Comparison of ENCODE assay signal across 1 cellular context in the genomic region with DNA sequence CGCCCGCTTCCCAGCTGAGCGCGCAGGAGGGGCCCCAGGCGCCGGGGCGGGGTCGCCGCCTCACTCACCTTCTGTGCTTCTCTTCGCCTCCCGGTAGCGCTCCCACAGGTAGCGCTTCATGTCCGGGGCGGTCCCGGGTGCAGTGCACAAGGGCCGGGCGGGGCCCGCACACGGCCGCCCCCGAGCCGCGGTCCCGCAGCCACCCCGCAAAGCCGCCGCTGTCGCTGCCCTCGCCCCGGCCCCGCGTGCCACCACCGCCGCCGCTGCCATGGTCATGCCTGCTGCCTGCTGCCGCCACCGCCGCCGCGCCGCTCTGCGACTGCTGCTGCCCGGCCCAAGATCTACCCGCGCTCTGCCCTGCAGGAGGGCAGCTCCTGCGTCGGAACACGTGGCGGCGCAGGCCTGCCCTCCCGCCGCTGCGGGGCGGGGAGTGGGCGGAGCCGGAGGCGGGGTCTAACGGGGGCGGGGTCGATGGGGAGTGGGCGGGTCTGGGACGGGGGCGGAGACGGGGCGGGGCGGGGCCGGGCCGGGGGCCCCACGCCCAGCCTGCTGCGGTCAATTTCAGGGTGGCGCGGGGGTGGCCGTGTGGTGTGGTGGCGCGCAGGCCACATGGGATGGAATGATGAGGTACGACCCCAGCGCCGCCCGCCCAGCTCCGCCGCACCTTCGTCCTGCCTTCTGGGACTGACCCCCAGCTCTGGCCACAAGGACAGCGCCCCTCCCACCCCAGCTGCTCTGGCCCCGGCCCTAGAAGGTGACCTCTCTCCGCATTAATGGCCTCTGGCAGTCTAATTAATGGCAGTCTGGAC.
TF ChIP-seq lines count a peak whose summit lies in the region.

NT5DC3 (minus strand) TSS at position 354 of the 809 bp plus-strand sequence; CDS start at position 276, 78 bp downstream.

TF ChIP-seq in HepG2, 621 proteins besides CTCF, POLR2A, EP300 and RAD21 (continued from another document and continues in another):
- TF ChIP-seq ATF6 (CRISPR knock-in tag; conservative IDR thresholded peaks at IDR 0.05) (no peak), FOXM1 (CRISPR knock-in tag; IDR thresholded peaks at IDR 0.05) (no peak), ZNF121 (CRISPR knock-in tag; IDR thresholded peaks at IDR 0.05) (no peak), HCFC1 (IDR thresholded peaks at IDR 0.05; ENCODE audit: low read depth, low read length) (no peak), GMEB1 (CRISPR knock-in tag; IDR thresholded peaks at IDR 0.05; ENCODE audit: borderline replicate concordance) (no peak), ZNF317 (CRISPR knock-in tag; IDR thresholded peaks at IDR 0.05) (no peak), PHF8 (CRISPR knock-in tag; IDR thresholded peaks at IDR 0.05) (peak; percentile 75), AKAP8 (CRISPR knock-in tag; IDR thresholded peaks at IDR 0.05) (peak; percentile 75; the same call in 1 of the 2 replicates), ZNF672 (CRISPR knock-in tag; IDR thresholded peaks at IDR 0.05) (no peak), FOXJ3 (CRISPR knock-in tag; IDR thresholded peaks at IDR 0.05; ENCODE audit: borderline replicate concordance) (no peak), MTA3 (CRISPR knock-in tag; IDR thresholded peaks at IDR 0.05) (no peak), SUZ12 (IDR thresholded peaks at IDR 0.05; ENCODE audit: low read depth, low read length) (no peak), HBP1 (CRISPR knock-in tag; IDR thresholded peaks at IDR 0.05; ENCODE audit: low read depth) (no peak), RXRB (CRISPR knock-in tag; IDR thresholded peaks at IDR 0.05; ENCODE audit: borderline replicate concordance) (peak; percentile 44; the same call in 1 of the 2 replicates), ZNF282 (IDR thresholded peaks at IDR 0.05; ENCODE audit: partially characterized antibody) (no peak), USF2 (IDR thresholded peaks at IDR 0.05; ENCODE audit: low read depth, low read length) (no peak; the same call in 1 of the 2 replicates), USF2 (CRISPR knock-in tag; IDR thresholded peaks at IDR 0.05; ENCODE audit: borderline replicate concordance) (no peak), NBN (conservative IDR thresholded peaks at IDR 0.05) (no peak), ZNF816 (CRISPR knock-in tag; IDR thresholded peaks at IDR 0.05; ENCODE audit: borderline replicate concordance) (no peak), PRDM15 (CRISPR knock-in tag; IDR thresholded peaks at IDR 0.05) (no peak), ZSCAN20 (CRISPR knock-in tag; IDR thresholded peaks at IDR 0.05; ENCODE audit: borderline replicate concordance) (no peak), CBFB (CRISPR knock-in tag; IDR thresholded peaks at IDR 0.05) (peak; percentile 71; the same call in 1 of the 2 replicates), ZBTB8A (CRISPR knock-in tag; IDR thresholded peaks at IDR 0.05; ENCODE audit: borderline replicate concordance, low read depth) (no peak), MAFK (conservative IDR thresholded peaks at IDR 0.05 in 1 of 2, IDR thresholded peaks at IDR 0.05 in 1 of 2; ENCODE audit: low read length in 2 of 2) (no peak), ZNF274 (CRISPR knock-in tag; IDR thresholded peaks at IDR 0.05) (no peak), TBX2 (CRISPR knock-in tag; IDR thresholded peaks at IDR 0.05; ENCODE audit: borderline replicate concordance) (no peak; the same call in 1 of the 2 replicates), HDAC6 (IDR thresholded peaks at IDR 0.05; ENCODE audit: low read depth, low read length) (no peak)
- TF ChIP-seq, protein P1, sequence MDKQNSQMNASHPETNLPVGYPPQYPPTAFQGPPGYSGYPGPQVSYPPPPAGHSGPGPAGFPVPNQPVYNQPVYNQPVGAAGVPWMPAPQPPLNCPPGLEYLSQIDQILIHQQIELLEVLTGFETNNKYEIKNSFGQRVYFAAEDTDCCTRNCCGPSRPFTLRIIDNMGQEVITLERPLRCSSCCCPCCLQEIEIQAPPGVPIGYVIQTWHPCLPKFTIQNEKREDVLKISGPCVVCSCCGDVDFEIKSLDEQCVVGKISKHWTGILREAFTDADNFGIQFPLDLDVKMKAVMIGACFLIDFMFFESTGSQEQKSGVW (CRISPR knock-in tag; IDR thresholded peaks at IDR 0.05; ENCODE audit: borderline replicate concordance), result no peak
- TF ChIP-seq, protein P2, sequence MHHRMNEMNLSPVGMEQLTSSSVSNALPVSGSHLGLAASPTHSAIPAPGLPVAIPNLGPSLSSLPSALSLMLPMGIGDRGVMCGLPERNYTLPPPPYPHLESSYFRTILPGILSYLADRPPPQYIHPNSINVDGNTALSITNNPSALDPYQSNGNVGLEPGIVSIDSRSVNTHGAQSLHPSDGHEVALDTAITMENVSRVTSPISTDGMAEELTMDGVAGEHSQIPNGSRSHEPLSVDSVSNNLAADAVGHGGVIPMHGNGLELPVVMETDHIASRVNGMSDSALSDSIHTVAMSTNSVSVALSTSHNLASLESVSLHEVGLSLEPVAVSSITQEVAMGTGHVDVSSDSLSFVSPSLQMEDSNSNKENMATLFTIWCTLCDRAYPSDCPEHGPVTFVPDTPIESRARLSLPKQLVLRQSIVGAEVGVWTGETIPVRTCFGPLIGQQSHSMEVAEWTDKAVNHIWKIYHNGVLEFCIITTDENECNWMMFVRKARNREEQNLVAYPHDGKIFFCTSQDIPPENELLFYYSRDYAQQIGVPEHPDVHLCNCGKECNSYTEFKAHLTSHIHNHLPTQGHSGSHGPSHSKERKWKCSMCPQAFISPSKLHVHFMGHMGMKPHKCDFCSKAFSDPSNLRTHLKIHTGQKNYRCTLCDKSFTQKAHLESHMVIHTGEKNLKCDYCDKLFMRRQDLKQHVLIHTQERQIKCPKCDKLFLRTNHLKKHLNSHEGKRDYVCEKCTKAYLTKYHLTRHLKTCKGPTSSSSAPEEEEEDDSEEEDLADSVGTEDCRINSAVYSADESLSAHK (CRISPR knock-in tag; IDR thresholded peaks at IDR 0.05; ENCODE audit: borderline replicate concordance), result no peak
- TF ChIP-seq, protein P3, sequence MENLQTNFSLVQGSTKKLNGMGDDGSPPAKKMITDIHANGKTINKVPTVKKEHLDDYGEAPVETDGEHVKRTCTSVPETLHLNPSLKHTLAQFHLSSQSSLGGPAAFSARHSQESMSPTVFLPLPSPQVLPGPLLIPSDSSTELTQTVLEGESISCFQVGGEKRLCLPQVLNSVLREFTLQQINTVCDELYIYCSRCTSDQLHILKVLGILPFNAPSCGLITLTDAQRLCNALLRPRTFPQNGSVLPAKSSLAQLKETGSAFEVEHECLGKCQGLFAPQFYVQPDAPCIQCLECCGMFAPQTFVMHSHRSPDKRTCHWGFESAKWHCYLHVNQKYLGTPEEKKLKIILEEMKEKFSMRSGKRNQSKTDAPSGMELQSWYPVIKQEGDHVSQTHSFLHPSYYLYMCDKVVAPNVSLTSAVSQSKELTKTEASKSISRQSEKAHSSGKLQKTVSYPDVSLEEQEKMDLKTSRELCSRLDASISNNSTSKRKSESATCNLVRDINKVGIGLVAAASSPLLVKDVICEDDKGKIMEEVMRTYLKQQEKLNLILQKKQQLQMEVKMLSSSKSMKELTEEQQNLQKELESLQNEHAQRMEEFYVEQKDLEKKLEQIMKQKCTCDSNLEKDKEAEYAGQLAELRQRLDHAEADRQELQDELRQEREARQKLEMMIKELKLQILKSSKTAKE (CRISPR knock-in tag; IDR thresholded peaks at IDR 0.05; ENCODE audit: borderline replicate concordance), result 0 out of 2 replicates have a peak, but pooled peaks have one; percentile 21
- TF ChIP-seq, protein P4, sequence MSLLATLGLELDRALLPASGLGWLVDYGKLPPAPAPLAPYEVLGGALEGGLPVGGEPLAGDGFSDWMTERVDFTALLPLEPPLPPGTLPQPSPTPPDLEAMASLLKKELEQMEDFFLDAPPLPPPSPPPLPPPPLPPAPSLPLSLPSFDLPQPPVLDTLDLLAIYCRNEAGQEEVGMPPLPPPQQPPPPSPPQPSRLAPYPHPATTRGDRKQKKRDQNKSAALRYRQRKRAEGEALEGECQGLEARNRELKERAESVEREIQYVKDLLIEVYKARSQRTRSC (CRISPR knock-in tag; IDR thresholded peaks at IDR 0.05; ENCODE audit: low read depth), result no peak
